11 cellular contexts compared by ENCODE assay signal in genomic region chr7:77687747-77688144, GRCh38. TPM values are rescaled to one million over a fixed set of nuclear protein-coding genes. Genes with fewer than 3 reads are reported as not detected.
DNase-seq lines count a peak whose midpoint lies in the region; ATAC-seq and TF ChIP-seq lines count a peak whose summit lies in the region.
"Had no signal": no experiment of that assay in that cellular context is flagged by ENCODE, and none has a peak within 500 bp of the region (broad histone marks: within the 10 kb centered on the region; RNA-seq: fewer than 3 reads in every experiment).

No MANE protein-coding gene starts in this region.

- H3K27me3 ChIP-seq in smooth muscle cell (ENCODE audit: low read depth): no peaks in the 10 kb centered on the region

- H3F3A ChIP-seq in smooth muscle cell (ENCODE audit: low read depth): peaks cover 7% of the 10 kb centered on the region

- peaks cover 24% of the 10 kb centered on the region for H3K4me1 Mint-ChIP-seq in activated CD4-positive, alpha-beta T cell treated with anti-CD3 and anti-CD28 coated beads for 36 hours
- peaks cover 20% of the 10 kb centered on the region for H3K4me1 Mint-ChIP-seq in activated naive CD8-positive, alpha-beta T cell treated with anti-CD3 and anti-CD28 coated beads for 36 hours

- H3K4me3 Mint-ChIP-seq in activated CD4-positive, alpha-beta T cell treated with anti-CD3 and anti-CD28 coated beads for 36 hours: no peak overlapping the region
- no peak overlapping the region for H3K4me3 Mint-ChIP-seq in activated naive CD8-positive, alpha-beta T cell treated with anti-CD3 and anti-CD28 coated beads for 36 hours

- peak overlapping the region; percentile 69 for H3K4me2 ChIP-seq in smooth muscle cell

- no peak overlapping the region for H3K4me3 ChIP-seq in smooth muscle cell

- ATAC-seq in activated CD4-positive, alpha-beta T cell treated with anti-CD3 and anti-CD28 coated beads for 36 hours: peak; percentile 64
- ATAC-seq in HG02642 (IDR thresholded peaks at IDR 0.05; ENCODE audit: poor library complexity, unreplicated experiment) (peak; percentile 59), GM18517 (IDR thresholded peaks at IDR 0.05; ENCODE audit: unreplicated experiment) (no peak)

- intact Hi-C loops in activated CD4-positive, alpha-beta T cell treated with anti-CD3 and anti-CD28 coated beads for 36 hours (cut with DNase I, micrococcal nuclease): no loop called here

- no peaks in the 10 kb centered on the region for H3K9me3 ChIP-seq in smooth muscle cell (replicated peaks; ENCODE audit: low read depth)

- peaks cover 33% of the 10 kb centered on the region for H3K79me2 ChIP-seq in smooth muscle cell (ENCODE audit: low read depth)

- no peaks in the 10 kb centered on the region for H3K27me3 Mint-ChIP-seq in activated CD4-positive, alpha-beta T cell treated with anti-CD3 and anti-CD28 coated beads for 36 hours
- H3K27me3 Mint-ChIP-seq in activated naive CD8-positive, alpha-beta T cell treated with anti-CD3 and anti-CD28 coated beads for 36 hours: no peaks in the 10 kb centered on the region

- TF ChIP-seq CTCF in smooth muscle cell (IDR thresholded peaks at IDR 0.05; ENCODE audit: borderline replicate concordance, insufficient read depth, poor library complexity, severe bottlenecking) (no peak), GM10266 (IDR thresholded peaks at IDR 0.05; ENCODE audit: control insufficient read depth, insufficient read depth, low read depth, missing control alignments) (no peak)

- CTCF ChIA-PET in activated CD4-positive, alpha-beta T cell treated with anti-CD3 and anti-CD28 coated beads for 36 hours (lab: Charles Lee): interaction anchor here (0.6 to 1.2 kb wide), 5 partner anchors 8 to 86 kb away, joined by 3 to 4 read pairs (median 4); no protein-coding TSS in a partner anchor

- no peaks in the 10 kb centered on the region for H3K36me3 ChIP-seq in smooth muscle cell (ENCODE audit: low read depth)

- H3K27ac ChIP-seq in smooth muscle cell (ENCODE audit: low read depth): peak overlapping the region; percentile 32

- peak; percentile 39 for DNase-seq in activated CD4-positive, alpha-beta T cell treated with anti-CD3 and anti-CD28 coated beads for 36 hours
- DNase-seq in activated CD4-positive, alpha-beta T cell treated with anti-CD3 and anti-CD28 coated beads for 4 hours: no peak
- peak; percentile 19 for DNase-seq in activated naive CD8-positive, alpha-beta T cell treated with anti-CD3 and anti-CD28 coated beads for 36 hours
- no peak for DNase-seq in smooth muscle cell (lab: John Stamatoyannopoulos, UW; ENCODE audit: unreplicated experiment)
- DNase-seq in germinal center (ENCODE audit: low spot score): no peak
- DNase-seq in GM10266 (ENCODE audit: extremely low spot score): no peak
- DNase-seq: activated CD8-positive, alpha-beta memory T cell treated with anti-CD3 and anti-CD28 coated beads for 24 hours; GDM1; NCI-H2171 had no signal

- 100% methylated on average over 1 of the region's 1 CpG for WGBS in smooth muscle cell (ENCODE audit: low lambda C conversion rate)

- H3K9ac ChIP-seq in smooth muscle cell (ENCODE audit: low read depth): no peak overlapping the region

- peak overlapping the region; percentile 37 for H3K27ac Mint-ChIP-seq in activated CD4-positive, alpha-beta T cell treated with anti-CD3 and anti-CD28 coated beads for 36 hours
- peak overlapping the region; percentile 35 for H3K27ac Mint-ChIP-seq in activated naive CD8-positive, alpha-beta T cell treated with anti-CD3 and anti-CD28 coated beads for 36 hours

- no peaks in the 10 kb centered on the region for H3K4me1 ChIP-seq in smooth muscle cell (ENCODE audit: low read depth)

- POLR2A ChIA-PET in activated CD4-positive, alpha-beta T cell treated with anti-CD3 and anti-CD28 coated beads for 36 hours (lab: Charles Lee): interaction anchor here (1.2 kb wide), 1 partner anchor 9 kb away, joined by 3 read pairs; no protein-coding TSS in a partner anchor

- no peak overlapping the region for H2AFZ ChIP-seq in smooth muscle cell (ENCODE audit: low read depth)

- H3K36me3 Mint-ChIP-seq in activated CD4-positive, alpha-beta T cell treated with anti-CD3 and anti-CD28 coated beads for 36 hours (ENCODE audit: low read depth): peaks cover 24% of the 10 kb centered on the region
- peaks cover 31% of the 10 kb centered on the region for H3K36me3 Mint-ChIP-seq in activated naive CD8-positive, alpha-beta T cell treated with anti-CD3 and anti-CD28 coated beads for 36 hours

- no peaks in the 10 kb centered on the region for H3K9me3 Mint-ChIP-seq in activated CD4-positive, alpha-beta T cell treated with anti-CD3 and anti-CD28 coated beads for 36 hours (ENCODE audit: low read depth)
- H3K9me3 Mint-ChIP-seq in activated naive CD8-positive, alpha-beta T cell treated with anti-CD3 and anti-CD28 coated beads for 36 hours: peaks cover 3% of the 10 kb centered on the region

- peaks cover 36% of the 10 kb centered on the region for H4K20me1 ChIP-seq in smooth muscle cell (ENCODE audit: low read depth)

RNA-seq across cellular contexts. Expression of gene RSBN1L, which starts 8.5 kb away (rescaled TPM):
- total RNA-seq in activated CD4-positive, alpha-beta T cell treated with anti-CD3 and anti-CD28 coated beads for 36 hours: 10 to 100 TPM; 21.0 to 26.3 TPM
- total RNA-seq in activated naive CD8-positive, alpha-beta T cell treated with anti-CD3 and anti-CD28 coated beads for 36 hours: 10 to 100 TPM; 21.7 to 21.8 TPM
- 12.6 and 26.2 TPM in 2 replicates for total RNA-seq in smooth muscle cell
- 3.7 and 3.8 TPM in 2 replicates for polyA plus RNA-seq in smooth muscle cell

Comparison
In these comparisons a context has a peak if more than half of its experiments do, and no peak if none do; other contexts are left out.
1. DNase-seq: peak in activated CD4-positive, alpha-beta T cell treated with anti-CD3 and anti-CD28 coated beads for 36 hours (single experiment) and activated naive CD8-positive, alpha-beta T cell treated with anti-CD3 and anti-CD28 coated beads for 36 hours (single experiment); none in activated CD4-positive, alpha-beta T cell treated with anti-CD3 and anti-CD28 coated beads for 4 hours (0 of 2), smooth muscle cell (single experiment), germinal center (single experiment) and GM10266 (single experiment).